In genomic region chr6:5553767-5554166, GRCh38 we compare ENCODE assay signal across 15 cellular contexts.
"Had no signal": no experiment of that assay in that cellular context is flagged by ENCODE, and none has a peak within 500 bp of the region (broad histone marks: within the 10 kb centered on the region; RNA-seq: fewer than 3 reads in every experiment).

No MANE protein-coding gene starts in this region.

- H3K4me1 Mint-ChIP-seq: activated CD4-positive, alpha-beta T cell treated with anti-CD3 and anti-CD28 coated beads, Interleukin-2, amount 10 ng/mL, durations not matched to agents 7 days and 5 days; activated naive CD4-positive, alpha-beta T cell treated with anti-CD3 and anti-CD28 coated beads, Interleukin-2, amount 10 ng/mL, durations not matched to agents 7 days and 5 days; memory B cell had no signal

- FAIRE-seq: kidney, small intestine had no signal

- H3K27me3 Mint-ChIP-seq: activated CD4-positive, alpha-beta T cell treated with anti-CD3 and anti-CD28 coated beads, Interleukin-2, amount 10 ng/mL, durations not matched to agents 7 days and 5 days; activated naive CD4-positive, alpha-beta T cell treated with anti-CD3 and anti-CD28 coated beads, Interleukin-2, amount 10 ng/mL, durations not matched to agents 7 days and 5 days; dendritic cell treated with granulocyte-macrophage colony-stimulating factor and Interleukin-4, amounts not matched to agents 40 ng/mL and 50 ng/mL, for 4 days; memory B cell had no signal

- ATAC-seq: natural killer cell, right cardiac atrium, WTC11 had no signal

- H3K4me3 Mint-ChIP-seq: activated CD4-positive, alpha-beta T cell treated with anti-CD3 and anti-CD28 coated beads, Interleukin-2, amount 10 ng/mL, durations not matched to agents 7 days and 5 days; activated naive CD4-positive, alpha-beta T cell treated with anti-CD3 and anti-CD28 coated beads, Interleukin-2, amount 10 ng/mL, durations not matched to agents 7 days and 5 days; dendritic cell treated with granulocyte-macrophage colony-stimulating factor and Interleukin-4, amounts not matched to agents 40 ng/mL and 50 ng/mL, for 4 days; memory B cell; natural killer cell; WTC11 had no signal

- H3K27ac Mint-ChIP-seq: activated CD4-positive, alpha-beta T cell treated with anti-CD3 and anti-CD28 coated beads, Interleukin-2, amount 10 ng/mL, durations not matched to agents 7 days and 5 days; activated naive CD4-positive, alpha-beta T cell treated with anti-CD3 and anti-CD28 coated beads, Interleukin-2, amount 10 ng/mL, durations not matched to agents 7 days and 5 days; activated T-helper 2 cell treated with anti-CD3 and anti-CD28 coated beads, Interferon-gamma antibody, Interleukin-2, Interleukin-4, amounts not matched to agents 10 μg/mL and 5 μg/mL and 100 μg/mL, durations not matched to agents 14 hours and 24 hours and 36 hours; dendritic cell treated with granulocyte-macrophage colony-stimulating factor and Interleukin-4, amounts not matched to agents 40 ng/mL and 50 ng/mL, for 4 days; memory B cell; natural killer cell; WTC11 had no signal

- DNase-seq: activated CD4-positive, alpha-beta T cell treated with anti-CD3 and anti-CD28 coated beads, Interleukin-2, amount 10 ng/mL, durations not matched to agents 7 days and 5 days; activated CD8-positive, alpha-beta memory T cell treated with anti-CD3 and anti-CD28 coated beads for 24 hours; activated naive CD4-positive, alpha-beta T cell treated with anti-CD3 and anti-CD28 coated beads, Interleukin-2, amount 10 ng/mL, durations not matched to agents 7 days and 5 days; adrenal gland; caudate nucleus; kidney; left ventricle myocardium inferior; natural killer cell; nucleus accumbens; right cardiac atrium; small intestine had no signal

- H3K36me3 Mint-ChIP-seq: natural killer cell had no signal
